ENCODE assay signal across 31 cellular contexts in genomic region chr6:84348801-84349200, GRCh38.
"Had no signal": no experiment of that assay in that cellular context is flagged by ENCODE, and none has a peak within 500 bp of the region (broad histone marks: within the 10 kb centered on the region; RNA-seq: fewer than 3 reads in every experiment).

No MANE protein-coding gene starts in this region.

- H3K4me3 Mint-ChIP-seq: naive thymus-derived CD4-positive, alpha-beta T cell; natural killer cell; nephron; neural progenitor cell; stimulated activated effector memory CD8-positive, alpha-beta T cell treated with anti-CD3 and anti-CD28 coated beads, Interleukin-12 subunit alpha, Interleukin-12 subunit beta, amount 100 ng/mL, for 72 hours; stimulated activated naive CD8-positive, alpha-beta T cell treated with anti-CD3 and anti-CD28 coated beads, Interleukin-15, amount 100 ng/mL, for 72 hours; type B pancreatic cell had no signal

- H3K27ac Mint-ChIP-seq: naive thymus-derived CD4-positive, alpha-beta T cell; natural killer cell; nephron; neural progenitor cell; progenitor cell of endocrine pancreas; stimulated activated effector memory CD8-positive, alpha-beta T cell treated with anti-CD3 and anti-CD28 coated beads, Interleukin-12 subunit alpha, Interleukin-12 subunit beta, amount 100 ng/mL, for 72 hours; stimulated activated naive CD8-positive, alpha-beta T cell treated with anti-CD3 and anti-CD28 coated beads, Interleukin-15, amount 100 ng/mL, for 72 hours; type B pancreatic cell had no signal

- DNase-seq: naive thymus-derived CD4-positive, alpha-beta T cell; natural killer cell; occipital lobe; ovary; posterior cingulate gyrus; psoas muscle; right cardiac atrium; right lobe of liver; sigmoid colon; stimulated activated CD4-positive, alpha-beta T cell treated with anti-CD3 and anti-CD28 coated beads, Interleukin-15, amount 100 ng/mL, for 24 hours; stimulated activated CD4-positive, alpha-beta T cell treated with anti-CD3 and anti-CD28 coated beads, Interleukin-2, amount 100 ng/mL, for 24 hours; stimulated activated CD4-positive, alpha-beta T cell treated with anti-CD3 and anti-CD28 coated beads, Interleukin-2, amount 100 ng/mL, for 48 hours; stimulated activated CD4-positive, alpha-beta T cell treated with anti-CD3 and anti-CD28 coated beads, Interleukin-4, amount 100 ng/mL, for 24 hours; stimulated activated naive CD4-positive, alpha-beta T cell; stimulated activated naive CD8-positive, alpha-beta T cell treated with anti-CD3 and anti-CD28 coated beads, Interleukin-15, amount 100 ng/mL, for 72 hours; stimulated activated naive CD8-positive, alpha-beta T cell treated with anti-CD3 and anti-CD28 coated beads, Interleukin-15, Interleukin-2, amounts not matched to agents 100 U/mL and 50 U/mL, for 24 hours; substantia nigra; testis; tibial artery; transverse colon; upper lobe of right lung; uterus had no signal

- H3K27me3 ChIP-seq: neural progenitor cell, ovary, right lobe of liver, sigmoid colon, suprapubic skin, testis, tibial artery, transverse colon, upper lobe of right lung, uterus had no signal

- H3K36me3 Mint-ChIP-seq: naive thymus-derived CD4-positive, alpha-beta T cell; natural killer cell; neural progenitor cell; stimulated activated effector memory CD8-positive, alpha-beta T cell treated with anti-CD3 and anti-CD28 coated beads, Interleukin-12 subunit alpha, Interleukin-12 subunit beta, amount 100 ng/mL, for 72 hours; type B pancreatic cell had no signal

- H3K4me3 ChIP-seq: neural progenitor cell, ovary, psoas muscle, right lobe of liver, sigmoid colon, skin epidermis, smooth muscle cell, suprapubic skin, testis, tibial artery, transverse colon, upper lobe of right lung, uterus had no signal

- H3K36me3 ChIP-seq: neural progenitor cell, ovary, right lobe of liver, sigmoid colon, suprapubic skin, tibial artery, transverse colon, upper lobe of right lung, uterus had no signal

- H3K9me3 Mint-ChIP-seq: neural progenitor cell, type B pancreatic cell had no signal

- H3K9ac ChIP-seq: neural progenitor cell, parathyroid adenoma had no signal

- H3K27ac ChIP-seq: neural progenitor cell, ovary, parathyroid adenoma, psoas muscle, right lobe of liver, sigmoid colon, skin epidermis, suprapubic skin, testis, tibial artery, transverse colon, upper lobe of right lung, uterus had no signal

- H3K79me2 ChIP-seq: parathyroid adenoma had no signal

- H3K4me2 ChIP-seq: neural progenitor cell, smooth muscle cell had no signal

- H3K27me3 Mint-ChIP-seq: type B pancreatic cell had no signal

- H2AFZ ChIP-seq: neural progenitor cell, parathyroid adenoma had no signal

- ATAC-seq: naive thymus-derived CD4-positive, alpha-beta T cell; natural killer cell; psoas muscle; right cardiac atrium; stimulated activated effector memory CD8-positive, alpha-beta T cell treated with anti-CD3 and anti-CD28 coated beads, Interleukin-12 subunit alpha, Interleukin-12 subunit beta, amount 100 ng/mL, for 72 hours; stimulated activated naive CD8-positive, alpha-beta T cell treated with anti-CD3 and anti-CD28 coated beads, Interleukin-15, amount 100 ng/mL, for 72 hours; stimulated activated naive CD8-positive, alpha-beta T cell treated with anti-CD3 and anti-CD28 coated beads, Interleukin-15, Interleukin-2, amounts not matched to agents 100 U/mL and 50 U/mL, for 24 hours; upper lobe of right lung had no signal

- H3K9me3 ChIP-seq: ovary, psoas muscle, right lobe of liver, sigmoid colon, suprapubic skin, testis, tibial artery, transverse colon, upper lobe of right lung, uterus had no signal

- H3K4me1 Mint-ChIP-seq: naive thymus-derived CD4-positive, alpha-beta T cell; natural killer cell; neural progenitor cell; stimulated activated effector memory CD8-positive, alpha-beta T cell treated with anti-CD3 and anti-CD28 coated beads, Interleukin-12 subunit alpha, Interleukin-12 subunit beta, amount 100 ng/mL, for 72 hours; stimulated activated naive CD8-positive, alpha-beta T cell treated with anti-CD3 and anti-CD28 coated beads, Interleukin-15, amount 100 ng/mL, for 72 hours had no signal

- H3K4me1 ChIP-seq: neural progenitor cell, parathyroid adenoma, psoas muscle, sigmoid colon, suprapubic skin, testis, tibial artery, transverse colon, upper lobe of right lung, uterus had no signal
